Comparison of ENCODE assay signal across 1 cellular context in genomic region chr1:226512076-226512728, GRCh38.
TF ChIP-seq lines count a peak whose summit lies in the region.

No MANE protein-coding gene starts in this region.

TF ChIP-seq in GM23338, 12 proteins besides CTCF, POLR2A, EP300 and RAD21 (continued from another document):
- no peak for TF ChIP-seq ETS1 (IDR thresholded peaks at IDR 0.05)
- no peak for TF ChIP-seq EZH2 (IDR thresholded peaks at IDR 0.05; ENCODE audit: low read depth, unreplicated experiment)
- TF ChIP-seq ZNF114 (CRISPR knock-in tag; IDR thresholded peaks at IDR 0.05) = no peak
- no peak for TF ChIP-seq REST (IDR thresholded peaks at IDR 0.05; ENCODE audit: unreplicated experiment)
